In the genomic region with DNA sequence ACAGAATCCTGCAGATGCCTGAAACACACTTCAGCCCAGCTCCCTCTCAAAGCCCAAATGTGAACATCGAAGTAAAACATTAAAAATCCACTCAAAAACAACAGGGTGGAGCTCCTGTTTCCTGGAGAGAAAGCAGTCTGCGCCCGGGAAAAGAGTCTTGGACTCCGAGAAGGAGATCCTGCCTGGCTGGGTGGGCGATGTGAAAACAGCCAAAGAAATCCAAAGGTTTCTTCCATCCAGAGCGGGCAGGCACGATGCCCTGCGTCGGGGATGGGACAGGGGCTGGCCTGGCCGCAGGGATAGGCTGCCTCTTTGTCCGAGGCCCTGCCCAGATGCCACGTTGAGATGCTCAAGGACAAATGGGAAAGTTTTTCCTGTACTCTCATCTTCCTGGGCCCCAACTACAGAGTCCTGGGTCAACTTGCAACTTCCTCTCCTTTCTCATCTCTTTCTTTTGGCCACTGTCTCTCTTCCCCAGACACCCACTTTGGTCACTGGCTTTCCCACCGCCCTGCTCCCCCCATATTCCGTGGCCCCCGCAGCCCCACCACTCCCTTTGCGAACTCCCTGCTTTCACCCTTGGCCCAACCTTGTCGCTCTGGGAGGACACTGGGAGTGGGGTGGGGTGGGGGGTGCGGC, we compare ENCODE assay signal across 1 cellular context.
A peak's percentile ranks its signal among the peaks of the same experiment; 100 is the strongest.
TF ChIP-seq lines count a peak whose summit lies in the region.

No MANE protein-coding gene starts in this region.

TF ChIP-seq in HepG2, 621 proteins besides CTCF, POLR2A, EP300 and RAD21 (continued from another document and continues in another):
- TF ChIP-seq, protein P1, sequence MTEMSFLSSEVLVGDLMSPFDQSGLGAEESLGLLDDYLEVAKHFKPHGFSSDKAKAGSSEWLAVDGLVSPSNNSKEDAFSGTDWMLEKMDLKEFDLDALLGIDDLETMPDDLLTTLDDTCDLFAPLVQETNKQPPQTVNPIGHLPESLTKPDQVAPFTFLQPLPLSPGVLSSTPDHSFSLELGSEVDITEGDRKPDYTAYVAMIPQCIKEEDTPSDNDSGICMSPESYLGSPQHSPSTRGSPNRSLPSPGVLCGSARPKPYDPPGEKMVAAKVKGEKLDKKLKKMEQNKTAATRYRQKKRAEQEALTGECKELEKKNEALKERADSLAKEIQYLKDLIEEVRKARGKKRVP (CRISPR knock-in tag; IDR thresholded peaks at IDR 0.05): no peak
- TF ChIP-seq YEATS4 (CRISPR knock-in tag; IDR thresholded peaks at IDR 0.05; ENCODE audit: borderline replicate concordance) (peak; percentile 85), KAT2B (IDR thresholded peaks at IDR 0.05; ENCODE audit: borderline replicate concordance, low read depth, low read length) (no peak), HOXD1 (CRISPR knock-in tag; IDR thresholded peaks at IDR 0.05) (no peak), MIER2 (CRISPR knock-in tag; IDR thresholded peaks at IDR 0.05) (no peak), NR3C1 (CRISPR knock-in tag; IDR thresholded peaks at IDR 0.05) (no peak), KDM5A (IDR thresholded peaks at IDR 0.05; ENCODE audit: borderline replicate concordance, low read length) (peak; percentile 37), KAT7 (CRISPR knock-in tag; IDR thresholded peaks at IDR 0.05; ENCODE audit: borderline replicate concordance) (peak; percentile 27; the same call in 1 of the 2 replicates), HES4 (CRISPR knock-in tag; IDR thresholded peaks at IDR 0.05; ENCODE audit: borderline replicate concordance) (no peak), ATAD3A (CRISPR knock-in tag; IDR thresholded peaks at IDR 0.05) (no peak), ZBTB8A (CRISPR knock-in tag; IDR thresholded peaks at IDR 0.05; ENCODE audit: borderline replicate concordance, low read depth) (no peak), ZNF605 (CRISPR knock-in tag; IDR thresholded peaks at IDR 0.05) (peak; percentile 70; the same call in 1 of the 2 replicates), ZNF234 (CRISPR knock-in tag; conservative IDR thresholded peaks at IDR 0.05) (no peak), KDM6A (CRISPR knock-in tag; IDR thresholded peaks at IDR 0.05; ENCODE audit: low read depth) (no peak), CBX1 (IDR thresholded peaks at IDR 0.05; ENCODE audit: low read depth) (peak; percentile 35), ZC3H13 (CRISPR knock-in tag; IDR thresholded peaks at IDR 0.05) (no peak), NR2F1 (CRISPR knock-in tag; IDR thresholded peaks at IDR 0.05) (no peak), TAF1 (CRISPR knock-in tag; IDR thresholded peaks at IDR 0.05) (peak; percentile 50; the same call in 1 of the 2 replicates), MTF2 (CRISPR knock-in tag; IDR thresholded peaks at IDR 0.05; ENCODE audit: borderline replicate concordance) (no peak), ZFP82 (CRISPR knock-in tag; IDR thresholded peaks at IDR 0.05; ENCODE audit: borderline replicate concordance) (no peak), ZNF709 (CRISPR knock-in tag; IDR thresholded peaks at IDR 0.05) (no peak)
- TF ChIP-seq, protein P2, sequence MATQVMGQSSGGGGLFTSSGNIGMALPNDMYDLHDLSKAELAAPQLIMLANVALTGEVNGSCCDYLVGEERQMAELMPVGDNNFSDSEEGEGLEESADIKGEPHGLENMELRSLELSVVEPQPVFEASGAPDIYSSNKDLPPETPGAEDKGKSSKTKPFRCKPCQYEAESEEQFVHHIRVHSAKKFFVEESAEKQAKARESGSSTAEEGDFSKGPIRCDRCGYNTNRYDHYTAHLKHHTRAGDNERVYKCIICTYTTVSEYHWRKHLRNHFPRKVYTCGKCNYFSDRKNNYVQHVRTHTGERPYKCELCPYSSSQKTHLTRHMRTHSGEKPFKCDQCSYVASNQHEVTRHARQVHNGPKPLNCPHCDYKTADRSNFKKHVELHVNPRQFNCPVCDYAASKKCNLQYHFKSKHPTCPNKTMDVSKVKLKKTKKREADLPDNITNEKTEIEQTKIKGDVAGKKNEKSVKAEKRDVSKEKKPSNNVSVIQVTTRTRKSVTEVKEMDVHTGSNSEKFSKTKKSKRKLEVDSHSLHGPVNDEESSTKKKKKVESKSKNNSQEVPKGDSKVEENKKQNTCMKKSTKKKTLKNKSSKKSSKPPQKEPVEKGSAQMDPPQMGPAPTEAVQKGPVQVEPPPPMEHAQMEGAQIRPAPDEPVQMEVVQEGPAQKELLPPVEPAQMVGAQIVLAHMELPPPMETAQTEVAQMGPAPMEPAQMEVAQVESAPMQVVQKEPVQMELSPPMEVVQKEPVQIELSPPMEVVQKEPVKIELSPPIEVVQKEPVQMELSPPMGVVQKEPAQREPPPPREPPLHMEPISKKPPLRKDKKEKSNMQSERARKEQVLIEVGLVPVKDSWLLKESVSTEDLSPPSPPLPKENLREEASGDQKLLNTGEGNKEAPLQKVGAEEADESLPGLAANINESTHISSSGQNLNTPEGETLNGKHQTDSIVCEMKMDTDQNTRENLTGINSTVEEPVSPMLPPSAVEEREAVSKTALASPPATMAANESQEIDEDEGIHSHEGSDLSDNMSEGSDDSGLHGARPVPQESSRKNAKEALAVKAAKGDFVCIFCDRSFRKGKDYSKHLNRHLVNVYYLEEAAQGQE (IDR thresholded peaks at IDR 0.05; ENCODE audit: borderline replicate concordance in 1 of 2, low read depth in 1 of 2, low read length in 2 of 2): no peak
- TF ChIP-seq, protein P3, sequence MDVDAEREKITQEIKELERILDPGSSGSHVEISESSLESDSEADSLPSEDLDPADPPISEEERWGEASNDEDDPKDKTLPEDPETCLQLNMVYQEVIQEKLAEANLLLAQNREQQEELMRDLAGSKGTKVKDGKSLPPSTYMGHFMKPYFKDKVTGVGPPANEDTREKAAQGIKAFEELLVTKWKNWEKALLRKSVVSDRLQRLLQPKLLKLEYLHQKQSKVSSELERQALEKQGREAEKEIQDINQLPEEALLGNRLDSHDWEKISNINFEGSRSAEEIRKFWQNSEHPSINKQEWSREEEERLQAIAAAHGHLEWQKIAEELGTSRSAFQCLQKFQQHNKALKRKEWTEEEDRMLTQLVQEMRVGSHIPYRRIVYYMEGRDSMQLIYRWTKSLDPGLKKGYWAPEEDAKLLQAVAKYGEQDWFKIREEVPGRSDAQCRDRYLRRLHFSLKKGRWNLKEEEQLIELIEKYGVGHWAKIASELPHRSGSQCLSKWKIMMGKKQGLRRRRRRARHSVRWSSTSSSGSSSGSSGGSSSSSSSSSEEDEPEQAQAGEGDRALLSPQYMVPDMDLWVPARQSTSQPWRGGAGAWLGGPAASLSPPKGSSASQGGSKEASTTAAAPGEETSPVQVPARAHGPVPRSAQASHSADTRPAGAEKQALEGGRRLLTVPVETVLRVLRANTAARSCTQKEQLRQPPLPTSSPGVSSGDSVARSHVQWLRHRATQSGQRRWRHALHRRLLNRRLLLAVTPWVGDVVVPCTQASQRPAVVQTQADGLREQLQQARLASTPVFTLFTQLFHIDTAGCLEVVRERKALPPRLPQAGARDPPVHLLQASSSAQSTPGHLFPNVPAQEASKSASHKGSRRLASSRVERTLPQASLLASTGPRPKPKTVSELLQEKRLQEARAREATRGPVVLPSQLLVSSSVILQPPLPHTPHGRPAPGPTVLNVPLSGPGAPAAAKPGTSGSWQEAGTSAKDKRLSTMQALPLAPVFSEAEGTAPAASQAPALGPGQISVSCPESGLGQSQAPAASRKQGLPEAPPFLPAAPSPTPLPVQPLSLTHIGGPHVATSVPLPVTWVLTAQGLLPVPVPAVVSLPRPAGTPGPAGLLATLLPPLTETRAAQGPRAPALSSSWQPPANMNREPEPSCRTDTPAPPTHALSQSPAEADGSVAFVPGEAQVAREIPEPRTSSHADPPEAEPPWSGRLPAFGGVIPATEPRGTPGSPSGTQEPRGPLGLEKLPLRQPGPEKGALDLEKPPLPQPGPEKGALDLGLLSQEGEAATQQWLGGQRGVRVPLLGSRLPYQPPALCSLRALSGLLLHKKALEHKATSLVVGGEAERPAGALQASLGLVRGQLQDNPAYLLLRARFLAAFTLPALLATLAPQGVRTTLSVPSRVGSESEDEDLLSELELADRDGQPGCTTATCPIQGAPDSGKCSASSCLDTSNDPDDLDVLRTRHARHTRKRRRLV (CRISPR knock-in tag; IDR thresholded peaks at IDR 0.05): no peak
- TF ChIP-seq, protein P4, sequence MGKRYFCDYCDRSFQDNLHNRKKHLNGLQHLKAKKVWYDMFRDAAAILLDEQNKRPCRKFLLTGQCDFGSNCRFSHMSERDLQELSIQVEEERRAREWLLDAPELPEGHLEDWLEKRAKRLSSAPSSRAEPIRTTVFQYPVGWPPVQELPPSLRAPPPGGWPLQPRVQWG (CRISPR knock-in tag; IDR thresholded peaks at IDR 0.05; ENCODE audit: borderline replicate concordance, low read depth): no peak
- TF ChIP-seq, protein P5, sequence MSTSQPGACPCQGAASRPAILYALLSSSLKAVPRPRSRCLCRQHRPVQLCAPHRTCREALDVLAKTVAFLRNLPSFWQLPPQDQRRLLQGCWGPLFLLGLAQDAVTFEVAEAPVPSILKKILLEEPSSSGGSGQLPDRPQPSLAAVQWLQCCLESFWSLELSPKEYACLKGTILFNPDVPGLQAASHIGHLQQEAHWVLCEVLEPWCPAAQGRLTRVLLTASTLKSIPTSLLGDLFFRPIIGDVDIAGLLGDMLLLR (CRISPR knock-in tag; IDR thresholded peaks at IDR 0.05): no peak; the same call in 1 of the 2 replicates
- TF ChIP-seq, protein P6, sequence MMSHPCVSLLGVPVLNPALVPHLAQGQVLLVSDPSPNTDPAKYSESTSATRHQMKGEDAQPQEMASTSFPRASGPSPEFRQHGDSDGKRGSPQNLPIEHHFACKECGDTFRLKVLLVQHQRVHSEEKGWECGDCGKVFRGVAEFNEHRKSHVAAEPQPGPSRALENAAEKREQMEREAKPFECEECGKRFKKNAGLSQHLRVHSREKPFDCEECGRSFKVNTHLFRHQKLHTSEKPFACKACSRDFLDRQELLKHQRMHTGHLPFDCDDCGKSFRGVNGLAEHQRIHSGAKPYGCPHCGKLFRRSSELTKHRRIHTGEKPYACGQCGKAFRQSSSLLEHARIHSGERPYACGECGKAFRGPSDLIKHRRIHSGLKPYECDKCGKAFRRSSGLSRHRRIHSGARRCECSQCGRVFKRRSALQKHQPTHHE (CRISPR knock-in tag; IDR thresholded peaks at IDR 0.05; ENCODE audit: borderline replicate concordance): peak; percentile 51; the same call in 1 of the 2 replicates
- TF ChIP-seq, protein P7, sequence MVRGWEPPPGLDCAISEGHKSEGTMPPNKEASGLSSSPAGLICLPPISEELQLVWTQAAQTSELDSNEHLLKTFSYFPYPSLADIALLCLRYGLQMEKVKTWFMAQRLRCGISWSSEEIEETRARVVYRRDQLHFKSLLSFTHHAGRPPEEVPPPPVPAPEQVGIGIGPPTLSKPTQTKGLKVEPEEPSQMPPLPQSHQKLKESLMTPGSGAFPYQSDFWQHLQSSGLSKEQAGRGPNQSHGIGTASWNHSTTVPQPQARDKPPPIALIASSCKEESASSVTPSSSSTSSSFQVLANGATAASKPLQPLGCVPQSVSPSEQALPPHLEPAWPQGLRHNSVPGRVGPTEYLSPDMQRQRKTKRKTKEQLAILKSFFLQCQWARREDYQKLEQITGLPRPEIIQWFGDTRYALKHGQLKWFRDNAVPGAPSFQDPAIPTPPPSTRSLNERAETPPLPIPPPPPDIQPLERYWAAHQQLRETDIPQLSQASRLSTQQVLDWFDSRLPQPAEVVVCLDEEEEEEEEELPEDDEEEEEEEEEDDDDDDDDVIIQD (CRISPR knock-in tag; IDR thresholded peaks at IDR 0.05; ENCODE audit: low read depth): peak; percentile 79
- TF ChIP-seq, protein P8, sequence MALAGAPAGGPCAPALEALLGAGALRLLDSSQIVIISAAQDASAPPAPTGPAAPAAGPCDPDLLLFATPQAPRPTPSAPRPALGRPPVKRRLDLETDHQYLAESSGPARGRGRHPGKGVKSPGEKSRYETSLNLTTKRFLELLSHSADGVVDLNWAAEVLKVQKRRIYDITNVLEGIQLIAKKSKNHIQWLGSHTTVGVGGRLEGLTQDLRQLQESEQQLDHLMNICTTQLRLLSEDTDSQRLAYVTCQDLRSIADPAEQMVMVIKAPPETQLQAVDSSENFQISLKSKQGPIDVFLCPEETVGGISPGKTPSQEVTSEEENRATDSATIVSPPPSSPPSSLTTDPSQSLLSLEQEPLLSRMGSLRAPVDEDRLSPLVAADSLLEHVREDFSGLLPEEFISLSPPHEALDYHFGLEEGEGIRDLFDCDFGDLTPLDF (CRISPR knock-in tag; IDR thresholded peaks at IDR 0.05): 0 out of 2 replicates have a peak, but pooled peaks have one; percentile 27
- TF ChIP-seq, protein P9, sequence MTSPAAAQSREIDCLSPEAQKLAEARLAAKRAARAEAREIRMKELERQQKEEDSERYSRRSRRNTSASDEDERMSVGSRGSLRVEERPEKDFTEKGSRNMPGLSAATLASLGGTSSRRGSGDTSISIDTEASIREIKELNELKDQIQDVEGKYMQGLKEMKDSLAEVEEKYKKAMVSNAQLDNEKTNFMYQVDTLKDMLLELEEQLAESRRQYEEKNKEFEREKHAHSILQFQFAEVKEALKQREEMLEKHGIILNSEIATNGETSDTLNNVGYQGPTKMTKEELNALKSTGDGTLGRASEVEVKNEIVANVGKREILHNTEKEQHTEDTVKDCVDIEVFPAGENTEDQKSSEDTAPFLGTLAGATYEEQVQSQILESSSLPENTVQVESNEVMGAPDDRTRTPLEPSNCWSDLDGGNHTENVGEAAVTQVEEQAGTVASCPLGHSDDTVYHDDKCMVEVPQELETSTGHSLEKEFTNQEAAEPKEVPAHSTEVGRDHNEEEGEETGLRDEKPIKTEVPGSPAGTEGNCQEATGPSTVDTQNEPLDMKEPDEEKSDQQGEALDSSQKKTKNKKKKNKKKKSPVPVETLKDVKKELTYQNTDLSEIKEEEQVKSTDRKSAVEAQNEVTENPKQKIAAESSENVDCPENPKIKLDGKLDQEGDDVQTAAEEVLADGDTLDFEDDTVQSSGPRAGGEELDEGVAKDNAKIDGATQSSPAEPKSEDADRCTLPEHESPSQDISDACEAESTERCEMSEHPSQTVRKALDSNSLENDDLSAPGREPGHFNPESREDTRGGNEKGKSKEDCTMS (CRISPR knock-in tag; conservative IDR thresholded peaks at IDR 0.05): no peak
- TF ChIP-seq, protein P10, sequence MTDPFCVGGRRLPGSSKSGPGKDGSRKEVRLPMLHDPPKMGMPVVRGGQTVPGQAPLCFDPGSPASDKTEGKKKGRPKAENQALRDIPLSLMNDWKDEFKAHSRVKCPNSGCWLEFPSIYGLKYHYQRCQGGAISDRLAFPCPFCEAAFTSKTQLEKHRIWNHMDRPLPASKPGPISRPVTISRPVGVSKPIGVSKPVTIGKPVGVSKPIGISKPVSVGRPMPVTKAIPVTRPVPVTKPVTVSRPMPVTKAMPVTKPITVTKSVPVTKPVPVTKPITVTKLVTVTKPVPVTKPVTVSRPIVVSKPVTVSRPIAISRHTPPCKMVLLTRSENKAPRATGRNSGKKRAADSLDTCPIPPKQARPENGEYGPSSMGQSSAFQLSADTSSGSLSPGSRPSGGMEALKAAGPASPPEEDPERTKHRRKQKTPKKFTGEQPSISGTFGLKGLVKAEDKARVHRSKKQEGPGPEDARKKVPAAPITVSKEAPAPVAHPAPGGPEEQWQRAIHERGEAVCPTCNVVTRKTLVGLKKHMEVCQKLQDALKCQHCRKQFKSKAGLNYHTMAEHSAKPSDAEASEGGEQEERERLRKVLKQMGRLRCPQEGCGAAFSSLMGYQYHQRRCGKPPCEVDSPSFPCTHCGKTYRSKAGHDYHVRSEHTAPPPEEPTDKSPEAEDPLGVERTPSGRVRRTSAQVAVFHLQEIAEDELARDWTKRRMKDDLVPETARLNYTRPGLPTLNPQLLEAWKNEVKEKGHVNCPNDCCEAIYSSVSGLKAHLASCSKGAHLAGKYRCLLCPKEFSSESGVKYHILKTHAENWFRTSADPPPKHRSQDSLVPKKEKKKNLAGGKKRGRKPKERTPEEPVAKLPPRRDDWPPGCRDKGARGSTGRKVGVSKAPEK (CRISPR knock-in tag; IDR thresholded peaks at IDR 0.05; ENCODE audit: borderline replicate concordance): no peak
- TF ChIP-seq, protein P11, sequence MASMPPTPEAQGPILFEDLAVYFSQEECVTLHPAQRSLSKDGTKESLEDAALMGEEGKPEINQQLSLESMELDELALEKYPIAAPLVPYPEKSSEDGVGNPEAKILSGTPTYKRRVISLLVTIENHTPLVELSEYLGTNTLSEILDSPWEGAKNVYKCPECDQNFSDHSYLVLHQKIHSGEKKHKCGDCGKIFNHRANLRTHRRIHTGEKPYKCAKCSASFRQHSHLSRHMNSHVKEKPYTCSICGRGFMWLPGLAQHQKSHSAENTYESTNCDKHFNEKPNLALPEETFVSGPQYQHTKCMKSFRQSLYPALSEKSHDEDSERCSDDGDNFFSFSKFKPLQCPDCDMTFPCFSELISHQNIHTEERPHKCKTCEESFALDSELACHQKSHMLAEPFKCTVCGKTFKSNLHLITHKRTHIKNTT (CRISPR knock-in tag; IDR thresholded peaks at IDR 0.05): no peak
